6 cellular contexts compared by ENCODE assay signal in the genomic region with DNA sequence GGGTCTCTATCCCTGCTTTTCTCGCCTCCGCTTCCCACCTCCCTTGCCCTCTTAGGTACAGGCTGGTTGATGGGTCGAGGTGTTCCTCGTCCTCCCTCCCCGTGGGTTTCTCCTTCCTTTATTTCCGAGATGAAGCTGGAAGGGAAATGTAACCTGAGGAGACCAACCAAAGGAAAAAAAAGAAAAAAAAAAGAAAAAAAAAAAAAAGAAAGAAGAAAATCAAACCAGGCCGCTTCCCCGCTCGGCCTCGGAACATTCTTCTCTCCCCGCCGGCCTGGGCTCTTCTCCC. TPM values are rescaled to one million over a fixed set of nuclear protein-coding genes. Genes with fewer than 3 reads are reported as not detected.
A peak's percentile ranks its signal among the peaks of the same experiment; 100 is the strongest.
DNase-seq lines count a peak whose midpoint lies in the region; ATAC-seq lines count a peak whose summit lies in the region.

No MANE protein-coding gene starts in this region.

- H3K4me3 ChIP-seq in GM08714 (ENCODE audit: low read length) = peak overlapping the region; percentile 34; the same call in 1 of the 2 replicates

- peak overlapping the region; percentile 64 for H3K27ac ChIP-seq in angular gyrus (ENCODE audit: low read depth, low read length)

- no peaks in the 10 kb centered on the region for H3K9me3 Mint-ChIP-seq in naive B cell

- no peak for DNase-seq in naive B cell
- no peak for DNase-seq in nucleus accumbens (lab: John Stamatoyannopoulos, UW)
- no peak for DNase-seq in AG20443 (ENCODE audit: low spot score)

- H3K4me1 Mint-ChIP-seq in naive B cell = peaks cover 34 to 38% (median 35%) of the 10 kb centered on the region in 3 donors

- H3K27ac Mint-ChIP-seq in naive B cell = peak overlapping the region in 4 of 6 donors; percentile 87 to 97 (median 91)

- H3K27me3 Mint-ChIP-seq in naive B cell = peaks cover 0 to 32% (median 8%) of the 10 kb centered on the region in 3 donors

- no peaks in the 10 kb centered on the region for H3K36me3 Mint-ChIP-seq in naive B cell

- peak overlapping the region; percentile 36 to 97 (median 86) for H3K4me3 Mint-ChIP-seq in naive B cell

- no peak for ATAC-seq in naive B cell (ENCODE audit: low read depth in 2 of 2)
- ATAC-seq in GM18909 (IDR thresholded peaks at IDR 0.05; ENCODE audit: poor library complexity, unreplicated experiment) = no peak

RNA-seq across cellular contexts. Expression of a gene that starts 1.7 kb away (rescaled TPM):
- under 1 TPM in 2 of 6 donors, not detected in 4; 0.19 to 0.43 TPM for polyA plus RNA-seq in naive B cell (ENCODE audit: low read depth in 6 of 6)

RNA-seq across cellular contexts. Expression of a gene that starts 26.5 kb away (rescaled TPM):
- polyA plus RNA-seq in naive B cell (ENCODE audit: low read depth in 6 of 6) = 10 to 100 TPM in 2 of 6 donors, 1 to 10 TPM in 3, not detected in 1; 7.7 to 12.9 (median 9.3) TPM

RNA-seq across cellular contexts. Expression of a gene that starts 31.4 kb away (rescaled TPM):
- under 1 TPM in 3 of 6 donors, not detected in 3; 0.29 to 0.53 (median 0.32) TPM for polyA plus RNA-seq in naive B cell (ENCODE audit: low read depth in 6 of 6)

RNA-seq across cellular contexts. Expression of a gene that starts 32.5 kb away (rescaled TPM):
- polyA plus RNA-seq in naive B cell (ENCODE audit: low read depth in 6 of 6) = under 1 TPM in 2 of 6 donors, not detected in 4; 0.05 to 0.14 TPM

RNA-seq across cellular contexts. Expression of a gene that starts 55.0 kb away (rescaled TPM):
- 1 to 10 TPM; 1.4 to 2.4 (median 2.1) TPM for polyA plus RNA-seq in naive B cell (ENCODE audit: low read depth in 6 of 6)
